12 cellular contexts compared by ENCODE assay signal in the genomic region with DNA sequence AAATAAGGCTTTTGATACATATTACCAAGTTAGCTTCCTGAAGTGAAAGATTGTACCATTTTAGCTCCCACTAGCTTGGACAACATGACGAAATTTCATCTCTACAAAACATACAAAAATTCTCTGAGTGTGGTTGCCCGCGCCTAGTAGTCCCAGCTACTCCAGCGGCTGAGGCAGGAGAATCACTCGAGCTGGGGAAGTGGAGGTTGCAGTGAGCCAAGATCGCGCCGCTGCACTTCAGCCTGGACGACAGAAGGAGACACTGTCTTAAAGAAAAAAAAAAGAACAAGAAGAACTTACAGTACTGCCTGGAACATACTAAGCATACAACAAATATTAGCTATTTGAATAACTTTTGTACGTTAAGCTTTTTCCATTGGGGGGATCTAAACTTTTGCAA. TPM values are rescaled to one million over a fixed set of nuclear protein-coding genes. Genes with fewer than 3 reads are reported as not detected.
DNase-seq lines count a peak whose midpoint lies in the region; ATAC-seq lines count a peak whose summit lies in the region.
"Had no signal": no experiment of that assay in that cellular context is flagged by ENCODE, and none has a peak within 500 bp of the region (broad histone marks: within the 10 kb centered on the region; RNA-seq: fewer than 3 reads in every experiment).

No MANE protein-coding gene starts in this region.

- H3K79me1 ChIP-seq in mesenchymal stem cell (replicated peaks; ENCODE audit: low read length, poor library complexity, severe bottlenecking): no peaks in the 10 kb centered on the region

- H3K36me3 ChIP-seq in MG63 (no peaks in the 10 kb centered on the region), mesenchymal stem cell (ENCODE audit: control insufficient read depth in 1 of 2, insufficient read depth in 2 of 2, low read depth in 1 of 2, low read length in 2 of 2) (no peaks in the 10 kb centered on the region)
- H3K36me3 ChIP-seq: BLaER1 treated with 17β-estradiol and CSF1 and Interleukin-3, amounts not matched to agents 10 nM and 100 nM had no signal

- H3K27ac ChIP-seq in right cardiac atrium (ENCODE audit: low read length) (no peak overlapping the region), mesenchymal stem cell (ENCODE audit: low read length, poor library complexity, severe bottlenecking) (no peak overlapping the region)
- H3K27ac ChIP-seq: BLaER1 treated with 17β-estradiol and CSF1 and Interleukin-3, amounts not matched to agents 10 nM and 100 nM had no signal

- H3K4ac ChIP-seq in mesenchymal stem cell (ENCODE audit: low read depth in 1 of 2, low read length in 2 of 2): no peak overlapping the region

- H3K18ac ChIP-seq in mesenchymal stem cell (ENCODE audit: low read depth in 1 of 2, low read length in 2 of 2): no peak overlapping the region

- intact Hi-C loops in right cardiac atrium (cut with DNase I) (loop anchor here in 3 of 4 donors (2.0 to 5.0 kb wide), 2 partner anchors 84 kb away; no protein-coding TSS in a partner anchor), Right ventricle myocardium superior (cut with DNase I) (loop anchor here (2.0 kb wide), 1 partner anchor 84 kb away; no protein-coding TSS in a partner anchor)

- H3K14ac ChIP-seq in mesenchymal stem cell (ENCODE audit: low read length in 2 of 2): no peak overlapping the region

- 42% methylated on average over 10 of the region's 10 CpGs for WGBS in right cardiac atrium
- WGBS in mesenchymal stem cell: 0% methylated on average over 1 of the region's 10 CpGs

- no peaks in the 10 kb centered on the region for H3K27me3 ChIP-seq in right cardiac atrium (ENCODE audit: control insufficient read depth, insufficient read depth)
- H3K27me3 ChIP-seq in MG63: no peaks in the 10 kb centered on the region
- peaks cover 0 to 22% of the 10 kb centered on the region in 2 experiments for H3K27me3 ChIP-seq in mesenchymal stem cell (ENCODE audit: control insufficient read depth in 1 of 2, insufficient read depth in 1 of 2, low read length in 2 of 2)
- H3K27me3 ChIP-seq: BLaER1 treated with 17β-estradiol and CSF1 and Interleukin-3, amounts not matched to agents 10 nM and 100 nM had no signal

- no peak overlapping the region for H3K23ac ChIP-seq in mesenchymal stem cell (ENCODE audit: low read length in 2 of 2)

- no peak overlapping the region for H2BK5ac ChIP-seq in mesenchymal stem cell (ENCODE audit: low read depth, low read length, poor library complexity, severe bottlenecking)

- no peak overlapping the region for H4K8ac ChIP-seq in mesenchymal stem cell (ENCODE audit: low read length)

- no peak overlapping the region for H2BK120ac ChIP-seq in mesenchymal stem cell (ENCODE audit: low read depth, low read length)

- H2BK12ac ChIP-seq in mesenchymal stem cell (ENCODE audit: low read length in 2 of 2): no peak overlapping the region

- no peak overlapping the region for H4K91ac ChIP-seq in mesenchymal stem cell (ENCODE audit: low read length)

- no peak overlapping the region for H2BK15ac ChIP-seq in mesenchymal stem cell (ENCODE audit: low read depth, poor library complexity, severe bottlenecking)

- H3K9ac ChIP-seq in mesenchymal stem cell (ENCODE audit: low read length): peak overlapping the region; percentile 24
- H3K9ac ChIP-seq: BLaER1 treated with 17β-estradiol and CSF1 and Interleukin-3, amounts not matched to agents 10 nM and 100 nM had no signal

- H3K4me1 ChIP-seq in right cardiac atrium (ENCODE audit: control insufficient read depth, insufficient read depth, low read length) (no peaks in the 10 kb centered on the region), mesenchymal stem cell (ENCODE audit: control insufficient read depth, insufficient read depth, low read depth, low read length) (no peaks in the 10 kb centered on the region)
- H3K4me1 ChIP-seq: BLaER1 treated with 17β-estradiol and CSF1 and Interleukin-3, amounts not matched to agents 10 nM and 100 nM had no signal

- no peak overlapping the region for H3K4me2 ChIP-seq in mesenchymal stem cell (ENCODE audit: low read length, poor library complexity, severe bottlenecking)
- H3K4me2 ChIP-seq: BLaER1 treated with 17β-estradiol and CSF1 and Interleukin-3, amounts not matched to agents 10 nM and 100 nM had no signal

- no peak for ATAC-seq in right cardiac atrium
- no peak for ATAC-seq in Right ventricle myocardium superior (ENCODE audit: poor library complexity)
- ATAC-seq: CD8-positive, alpha-beta T cell had no signal

- no peaks in the 10 kb centered on the region for H3K9me3 ChIP-seq in right cardiac atrium (ENCODE audit: control insufficient read depth, low read length)
- no peaks in the 10 kb centered on the region for H3K9me3 ChIP-seq in MG63
- no peaks in the 10 kb centered on the region for H3K9me3 ChIP-seq in mesenchymal stem cell (ENCODE audit: control insufficient read depth, low read length)
- H3K9me3 ChIP-seq: BLaER1 treated with 17β-estradiol and CSF1 and Interleukin-3, amounts not matched to agents 10 nM and 100 nM had no signal

- no peak overlapping the region for H3K4me3 ChIP-seq in right cardiac atrium (ENCODE audit: low read length)
- H3K4me3 ChIP-seq in MG63: no peak overlapping the region
- no peak overlapping the region for H3K4me3 ChIP-seq in mesenchymal stem cell (ENCODE audit: insufficient read depth in 1 of 2, low read depth in 1 of 2, low read length in 2 of 2)
- H3K4me3 ChIP-seq: BLaER1 treated with 17β-estradiol and CSF1 and Interleukin-3, amounts not matched to agents 10 nM and 100 nM had no signal

- H2AFZ ChIP-seq in mesenchymal stem cell (ENCODE audit: low read depth, low read length): no peak overlapping the region

- DNase-seq in right cardiac atrium (peak; percentile 14 to 62 (median 44)), Right ventricle myocardium superior (no peak), MG63 (peak; percentile 19), mesenchymal stem cell (no peak), AG08395 (ENCODE audit: low spot score) (no peak), RKO (ENCODE audit: low spot score) (no peak)
- DNase-seq: Calu3; CD8-positive, alpha-beta T cell; GF-D8; GOT3 had no signal

- H2AK5ac ChIP-seq in mesenchymal stem cell (ENCODE audit: low read length, severe bottlenecking): no peak overlapping the region

RNA-seq across cellular contexts. Expression of a gene that starts 29.7 kb away (rescaled TPM):
- 1 to 10 TPM; 1.1 to 3.6 (median 1.8) TPM for total RNA-seq in right cardiac atrium
- 1.4 TPM for polyA plus RNA-seq in right cardiac atrium
- 2.1 TPM for total RNA-seq in Right ventricle myocardium superior
- 0.94 and 2.8 TPM in 2 replicates for total RNA-seq in MG63 (2014; rRNA removed; shearing (Covaris generic); ENCODE audit: low replicate concordance)
- 0.35 TPM for polyA plus RNA-seq in mesenchymal stem cell (2013, experiment 1 of 2)
- 0.34 TPM for polyA plus RNA-seq in mesenchymal stem cell (2013, experiment 2 of 2)
- polyA plus RNA-seq: IMR-90 had no signal

RNA-seq across cellular contexts. Expression of a gene that starts 41.1 kb away (rescaled TPM):
- total RNA-seq in right cardiac atrium (10 to 100 TPM; 25.7 to 37.1 (median 32.9) TPM), Right ventricle myocardium superior (22.2 TPM)
- polyA plus RNA-seq in right cardiac atrium: 6.1 TPM
- 6.9 and 15.8 TPM in 2 replicates for total RNA-seq in MG63 (2014; rRNA removed; shearing (Covaris generic); ENCODE audit: low replicate concordance)
- polyA plus RNA-seq in mesenchymal stem cell (2013, experiment 1 of 2): 4.3 TPM
- polyA plus RNA-seq in mesenchymal stem cell (2013, experiment 2 of 2): 4.3 TPM

RNA-seq across cellular contexts. Expression of a gene that starts 52.9 kb away (rescaled TPM):
- total RNA-seq in right cardiac atrium (10 to 100 TPM; 14.9 to 20.1 (median 16.9) TPM), Right ventricle myocardium superior (10.4 TPM)
- 9.8 TPM for polyA plus RNA-seq in right cardiac atrium
- total RNA-seq in MG63 (2014; rRNA removed; shearing (Covaris generic); ENCODE audit: low replicate concordance): 1.4 TPM in 2 replicates
- 0.98 TPM for polyA plus RNA-seq in mesenchymal stem cell (2013, experiment 1 of 2)
- 1.0 TPM for polyA plus RNA-seq in mesenchymal stem cell (2013, experiment 2 of 2)

Comparison
In these comparisons a context has a peak if more than half of its experiments do, and no peak if none do; other contexts are left out.
1. DNase-seq: peak in right cardiac atrium (3 of 3) and MG63 (single experiment); none in Right ventricle myocardium superior (single experiment), mesenchymal stem cell (single experiment), AG08395 (single experiment) and RKO (single experiment).